ENCODE assay signal across 8 cellular contexts in the genomic region with DNA sequence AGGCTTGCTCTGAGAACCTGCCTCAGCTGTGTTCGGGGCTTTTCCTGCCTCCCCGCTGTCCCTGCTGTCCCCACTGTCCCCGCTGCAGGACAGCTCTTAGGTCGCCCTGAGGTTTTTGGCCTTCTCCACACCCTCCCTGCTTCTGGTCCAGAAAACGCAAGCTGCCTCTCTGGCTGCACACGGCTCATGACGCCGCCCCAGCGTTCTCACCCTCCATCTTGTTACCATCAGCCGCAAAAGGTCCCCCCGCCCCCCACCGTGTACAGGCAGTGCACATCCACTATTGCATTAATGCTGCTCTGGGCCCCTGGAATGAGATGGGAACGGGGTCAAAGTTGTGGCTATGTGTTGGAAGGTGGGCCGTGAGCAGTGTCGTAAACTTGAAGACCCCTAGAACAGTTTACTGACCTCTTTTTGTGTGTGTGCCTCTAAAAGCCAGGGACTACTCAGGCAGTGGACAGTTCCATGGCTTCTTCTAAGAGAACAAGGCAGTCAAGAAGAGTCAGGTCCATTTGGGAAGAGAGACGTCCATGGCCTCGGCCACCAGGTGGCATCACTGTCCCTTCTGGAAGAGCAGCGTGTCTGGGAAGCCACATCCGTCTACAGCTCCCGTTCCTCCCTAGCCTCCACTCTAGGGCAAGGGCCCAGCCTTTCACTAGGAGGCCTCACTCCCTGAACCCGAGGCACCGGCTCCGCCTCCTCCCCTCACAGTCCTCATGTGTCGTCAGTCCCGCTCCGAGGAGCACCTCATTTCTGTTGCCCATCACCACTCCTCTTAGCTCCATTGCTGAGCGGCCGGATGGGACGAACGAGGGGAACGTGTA. TPM values are rescaled to one million over a fixed set of nuclear protein-coding genes. Genes with fewer than 3 reads are reported as not detected.
DNase-seq lines count a peak whose midpoint lies in the region; ATAC-seq and TF ChIP-seq lines count a peak whose summit lies in the region.

No MANE protein-coding gene starts in this region.

- no peak overlapping the region for H3K27ac ChIP-seq in endodermal cell (ENCODE audit: low read depth, low read length)

- H3K9ac ChIP-seq in endodermal cell (ENCODE audit: extremely low read depth, low read length, poor library complexity, severe bottlenecking): no peak overlapping the region

- peak; percentile 92 for DNase-seq in EH (ENCODE audit: low read depth)
- peak; percentile 95 for DNase-seq in HT-29 (ENCODE audit: low spot score)
- DNase-seq in NOMO-1 (lab: John Stamatoyannopoulos, UW; ENCODE audit: unreplicated experiment in 2 of 2): peak; percentile 17 to 35
- DNase-seq in activated CD8-positive, alpha-beta memory T cell treated with anti-CD3 and anti-CD28 coated beads for 24 hours: peak; percentile 85
- DNase-seq in endodermal cell: peak; percentile 99
- DNase-seq in mesothelial cell of epicardium (ENCODE audit: low spot score in 2 of 2, unreplicated experiment in 2 of 2): peak; percentile 68 to 88
- DNase-seq in stimulated activated CD8-positive, alpha-beta memory T cell treated with anti-CD3 and anti-CD28 coated beads, Interleukin-15, amount 100 ng/mL, for 48 hours (ENCODE audit: low read depth in 2 of 2): peak; percentile 42 to 45

- WGBS in endodermal cell (ENCODE audit: insufficient coverage in 1 of 2, insufficient read length in 1 of 2), 2 experiments: 54 to 63% methylated on average over 22 to 31 of the region's 31 CpGs

- H3K9me3 Mint-ChIP-seq in endodermal cell (no peaks in the 10 kb centered on the region), mesothelial cell of epicardium (no peaks in the 10 kb centered on the region)

- H3K4me3 ChIP-seq in endodermal cell (ENCODE audit: low read length): no peak overlapping the region

- H3K27me3 Mint-ChIP-seq in endodermal cell (ENCODE audit: insufficient read depth): no peaks in the 10 kb centered on the region
- H3K27me3 Mint-ChIP-seq in mesothelial cell of epicardium (ENCODE audit: low read depth): no peaks in the 10 kb centered on the region

- no peak overlapping the region for H3K4me3 Mint-ChIP-seq in endodermal cell
- H3K4me3 Mint-ChIP-seq in mesothelial cell of epicardium: no peak overlapping the region

- TF ChIP-seq CTCF in endodermal cell (conservative IDR thresholded peaks at IDR 0.05) (peak; percentile 95), mesothelial cell of epicardium (IDR thresholded peaks at IDR 0.05; ENCODE audit: unreplicated experiment) (peak; percentile 80)

- peaks cover 8% of the 10 kb centered on the region for H3K36me3 ChIP-seq in endodermal cell (ENCODE audit: control insufficient read depth, insufficient read depth, low read length)

- no peaks in the 10 kb centered on the region for H3K9me3 ChIP-seq in endodermal cell (ENCODE audit: control insufficient read depth, low read length)

- H3K36me3 Mint-ChIP-seq in endodermal cell (ENCODE audit: low read depth) (peaks cover 7% of the 10 kb centered on the region), mesothelial cell of epicardium (peaks cover 15% of the 10 kb centered on the region)

- peaks cover 14% of the 10 kb centered on the region for H3K4me1 Mint-ChIP-seq in endodermal cell
- peaks cover 6% of the 10 kb centered on the region for H3K4me1 Mint-ChIP-seq in mesothelial cell of epicardium

- H3K27ac Mint-ChIP-seq in endodermal cell (no peak overlapping the region), mesothelial cell of epicardium (peak overlapping the region; percentile 57)

- no peaks in the 10 kb centered on the region for H3K27me3 ChIP-seq in endodermal cell (ENCODE audit: control insufficient read depth, insufficient read depth, low read length, poor library complexity, severe bottlenecking)

- H3K4me1 ChIP-seq in endodermal cell (ENCODE audit: control insufficient read depth, insufficient read depth, low read length): no peaks in the 10 kb centered on the region

- ATAC-seq in GM21447 (IDR thresholded peaks at IDR 0.05; ENCODE audit: unreplicated experiment): no peak

RNA-seq across cellular contexts. Expression of a gene that starts 38.5 kb away (rescaled TPM):
- 52.5 and 61.8 TPM in 2 replicates for total RNA-seq in HT-29 (2014; rRNA removed; shearing (Covaris generic))
- total RNA-seq in endodermal cell (100 to 1,000 TPM; 135 to 163 TPM), mesothelial cell of epicardium (105 to 112 TPM (median 110 TPM) in 3 replicates)
- 77.2 TPM for polyA plus RNA-seq in endodermal cell (2013, experiment 1 of 2)
- 67.4 TPM for polyA plus RNA-seq in endodermal cell (2013, experiment 2 of 2)

Comparison
In these comparisons a context has a peak if more than half of its experiments do, and no peak if none do; other contexts are left out.
1. DNase-seq: peak in every context shown above with its lines; median percentile 99 in endodermal cell; 95 in HT-29; 92 in EH; 85 in activated CD8-positive, alpha-beta memory T cell treated with anti-CD3 and anti-CD28 coated beads for 24 hours; 78 in mesothelial cell of epicardium; 44 in stimulated activated CD8-positive, alpha-beta memory T cell treated with anti-CD3 and anti-CD28 coated beads, Interleukin-15, amount 100 ng/mL, for 48 hours; 26 in NOMO-1.